Comparison of ENCODE assay signal across 8 cellular contexts in the genomic region with DNA sequence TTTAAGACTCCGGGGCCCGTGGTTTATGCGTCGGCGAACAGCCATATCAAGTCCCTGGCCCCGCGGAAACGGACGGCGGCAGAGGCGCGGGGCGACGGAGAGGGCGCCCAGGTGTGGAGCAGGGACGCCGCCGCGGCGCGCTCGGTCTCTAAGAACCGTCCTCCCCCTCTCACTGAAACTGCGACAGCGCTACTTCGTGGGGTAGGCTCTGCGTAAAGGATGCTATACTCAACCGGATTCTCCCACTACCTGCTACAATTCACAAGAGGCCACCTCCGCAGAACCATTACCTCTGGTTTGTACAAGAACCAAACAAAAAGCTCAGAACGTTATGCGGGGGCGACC. TPM values are rescaled to one million over a fixed set of nuclear protein-coding genes. Genes with fewer than 3 reads are reported as not detected.
A peak's percentile ranks its signal among the peaks of the same experiment; 100 is the strongest.
DNase-seq lines count a peak whose midpoint lies in the region; ATAC-seq and TF ChIP-seq lines count a peak whose summit lies in the region.

No MANE protein-coding gene starts in this region.

- ATAC-seq in GM19463 (IDR thresholded peaks at IDR 0.05; ENCODE audit: unreplicated experiment) (peak; percentile 40), HG03521 (IDR thresholded peaks at IDR 0.05; ENCODE audit: unreplicated experiment) (peak; percentile 35)
- peak; percentile 79 for ATAC-seq in stimulated activated effector memory CD8-positive, alpha-beta T cell treated with anti-CD3 and anti-CD28 coated beads, Interleukin-12 subunit alpha, Interleukin-12 subunit beta, amount 100 ng/mL, for 72 hours

- peaks cover under 1 to 11% (median 1%) of the 10 kb centered on the region in 4 donors for H3K36me3 ChIP-seq in liver (ENCODE audit: control insufficient read depth in 4 of 4, insufficient read depth in 3 of 4, low read depth in 1 of 4, low read length in 3 of 4)

- no peak for TF ChIP-seq CTCF in liver (IDR thresholded peaks at IDR 0.05; ENCODE audit: low read depth, low read length, missing input control)

- peak overlapping the region; percentile 96 for H3K4me3 Mint-ChIP-seq in stimulated activated effector memory CD8-positive, alpha-beta T cell treated with anti-CD3 and anti-CD28 coated beads, Interleukin-12 subunit alpha, Interleukin-12 subunit beta, amount 100 ng/mL, for 72 hours

- H3K27ac ChIP-seq in liver (ENCODE audit: low read depth in 1 of 2, low read length in 2 of 2): peak overlapping the region; percentile 78 to 88

- H3K27ac Mint-ChIP-seq in stimulated activated effector memory CD8-positive, alpha-beta T cell treated with anti-CD3 and anti-CD28 coated beads, Interleukin-12 subunit alpha, Interleukin-12 subunit beta, amount 100 ng/mL, for 72 hours: peak overlapping the region; percentile 89

- peak overlapping the region; percentile 66 to 91 (median 91) for H3K4me3 ChIP-seq in liver (ENCODE audit: low read depth in 1 of 3, low read length in 3 of 3)

- H3K9me3 ChIP-seq in liver (ENCODE audit: control insufficient read depth in 4 of 4, low read length in 3 of 4): no peaks in the 10 kb centered on the region

- H3K4me1 ChIP-seq in liver (ENCODE audit: control insufficient read depth in 4 of 4, insufficient read depth in 4 of 4, low read length in 3 of 4): peaks cover 0 to 7% (median 3%) of the 10 kb centered on the region in 4 donors

- no peak for TF ChIP-seq RAD21 in liver (IDR thresholded peaks at IDR 0.05)

- H3K9ac ChIP-seq in liver (ENCODE audit: low read depth in 1 of 2, low read length in 2 of 2): peak overlapping the region; percentile 10 to 45

- peaks cover 8% of the 10 kb centered on the region for H3K4me1 Mint-ChIP-seq in stimulated activated effector memory CD8-positive, alpha-beta T cell treated with anti-CD3 and anti-CD28 coated beads, Interleukin-12 subunit alpha, Interleukin-12 subunit beta, amount 100 ng/mL, for 72 hours

- H3K9me3 Mint-ChIP-seq in stimulated activated effector memory CD8-positive, alpha-beta T cell treated with anti-CD3 and anti-CD28 coated beads, Interleukin-12 subunit alpha, Interleukin-12 subunit beta, amount 100 ng/mL, for 72 hours: no peaks in the 10 kb centered on the region

- H3K27me3 ChIP-seq in liver (ENCODE audit: control insufficient read depth in 4 of 4, insufficient read depth in 4 of 4, low read length in 3 of 4): no peaks in the 10 kb centered on the region

- under 1% methylated on average over 32 of the region's 32 CpGs for WGBS in liver

- DNase-seq in DMS53 (lab: John Stamatoyannopoulos, UW) (peak; percentile 83), T-helper 22 cell (ENCODE audit: low read depth) (peak; percentile 13), cerebellar cortex (ENCODE audit: low spot score) (peak; percentile 59), GOT3 (lab: John Stamatoyannopoulos, UW) (no peak)
- no peak for DNase-seq in stimulated activated effector memory CD8-positive, alpha-beta T cell treated with anti-CD3 and anti-CD28 coated beads, Interleukin-12 subunit alpha, Interleukin-12 subunit beta, amount 100 ng/mL, for 72 hours (ENCODE audit: low spot score in 2 of 2)

- peaks cover 13% of the 10 kb centered on the region for H3K36me3 Mint-ChIP-seq in stimulated activated effector memory CD8-positive, alpha-beta T cell treated with anti-CD3 and anti-CD28 coated beads, Interleukin-12 subunit alpha, Interleukin-12 subunit beta, amount 100 ng/mL, for 72 hours

TF ChIP-seq in liver, 16 proteins besides CTCF, POLR2A, EP300 and RAD21:
- TF ChIP-seq TAF1 (conservative IDR thresholded peaks at IDR 0.05): no peak
- no peak for TF ChIP-seq RXRA (IDR thresholded peaks at IDR 0.05)
- no peak for TF ChIP-seq YY1 (IDR thresholded peaks at IDR 0.05)
- TF ChIP-seq, protein P1, sequence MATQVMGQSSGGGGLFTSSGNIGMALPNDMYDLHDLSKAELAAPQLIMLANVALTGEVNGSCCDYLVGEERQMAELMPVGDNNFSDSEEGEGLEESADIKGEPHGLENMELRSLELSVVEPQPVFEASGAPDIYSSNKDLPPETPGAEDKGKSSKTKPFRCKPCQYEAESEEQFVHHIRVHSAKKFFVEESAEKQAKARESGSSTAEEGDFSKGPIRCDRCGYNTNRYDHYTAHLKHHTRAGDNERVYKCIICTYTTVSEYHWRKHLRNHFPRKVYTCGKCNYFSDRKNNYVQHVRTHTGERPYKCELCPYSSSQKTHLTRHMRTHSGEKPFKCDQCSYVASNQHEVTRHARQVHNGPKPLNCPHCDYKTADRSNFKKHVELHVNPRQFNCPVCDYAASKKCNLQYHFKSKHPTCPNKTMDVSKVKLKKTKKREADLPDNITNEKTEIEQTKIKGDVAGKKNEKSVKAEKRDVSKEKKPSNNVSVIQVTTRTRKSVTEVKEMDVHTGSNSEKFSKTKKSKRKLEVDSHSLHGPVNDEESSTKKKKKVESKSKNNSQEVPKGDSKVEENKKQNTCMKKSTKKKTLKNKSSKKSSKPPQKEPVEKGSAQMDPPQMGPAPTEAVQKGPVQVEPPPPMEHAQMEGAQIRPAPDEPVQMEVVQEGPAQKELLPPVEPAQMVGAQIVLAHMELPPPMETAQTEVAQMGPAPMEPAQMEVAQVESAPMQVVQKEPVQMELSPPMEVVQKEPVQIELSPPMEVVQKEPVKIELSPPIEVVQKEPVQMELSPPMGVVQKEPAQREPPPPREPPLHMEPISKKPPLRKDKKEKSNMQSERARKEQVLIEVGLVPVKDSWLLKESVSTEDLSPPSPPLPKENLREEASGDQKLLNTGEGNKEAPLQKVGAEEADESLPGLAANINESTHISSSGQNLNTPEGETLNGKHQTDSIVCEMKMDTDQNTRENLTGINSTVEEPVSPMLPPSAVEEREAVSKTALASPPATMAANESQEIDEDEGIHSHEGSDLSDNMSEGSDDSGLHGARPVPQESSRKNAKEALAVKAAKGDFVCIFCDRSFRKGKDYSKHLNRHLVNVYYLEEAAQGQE (IDR thresholded peaks at IDR 0.05): no peak
- no peak for TF ChIP-seq HNF4G (IDR thresholded peaks at IDR 0.05)
- no peak for TF ChIP-seq MAX (IDR thresholded peaks at IDR 0.05)
- TF ChIP-seq ATF3 (IDR thresholded peaks at IDR 0.05): no peak
- no peak for TF ChIP-seq HNF4A (conservative IDR thresholded peaks at IDR 0.05)
- TF ChIP-seq JUND (IDR thresholded peaks at IDR 0.05): no peak
- no peak for TF ChIP-seq EGR1 (IDR thresholded peaks at IDR 0.05; ENCODE audit: low read depth in 2 of 2)
- no peak for TF ChIP-seq NR2F2 (IDR thresholded peaks at IDR 0.05)

RNA-seq across cellular contexts. Expression of gene MRNIP, which starts 0.4 kb away (rescaled TPM):
- total RNA-seq in liver: 10 to 100 TPM in 1 of 2 donors, 1 to 10 TPM in 1; 5.4 to 12.0 TPM
- polyA plus RNA-seq in liver: 1 to 10 TPM; 7.1 to 7.6 TPM

RNA-seq across cellular contexts. Expression of gene SQSTM1, which starts 37.5 kb away (rescaled TPM):
- total RNA-seq in liver: 100 to 1,000 TPM; 127 to 208 TPM
- 100 to 1,000 TPM; 303 to 330 TPM for polyA plus RNA-seq in liver

RNA-seq across cellular contexts. Expression of gene TBC1D9B, which starts 49.5 kb away (rescaled TPM):
- total RNA-seq in liver: 10 to 100 TPM; 23.1 to 55.4 TPM
- 10 to 100 TPM; 32.3 to 45.1 TPM for polyA plus RNA-seq in liver

RNA-seq across cellular contexts. Expression of gene MGAT4B, which starts 51.5 kb away (rescaled TPM):
- 100 to 1,000 TPM in 1 of 2 donors, 10 to 100 TPM in 1; 42.0 to 120 TPM for total RNA-seq in liver
- polyA plus RNA-seq in liver: 100 to 1,000 TPM in 1 of 2 donors, 10 to 100 TPM in 1; 47.8 to 156 TPM

Comparison
In these comparisons a context has a peak if more than half of its experiments do, and no peak if none do; other contexts are left out.
1. DNase-seq: peak in DMS53 (single experiment), T-helper 22 cell (single experiment) and cerebellar cortex (single experiment); none in stimulated activated effector memory CD8-positive, alpha-beta T cell treated with anti-CD3 and anti-CD28 coated beads, Interleukin-12 subunit alpha, Interleukin-12 subunit beta, amount 100 ng/mL, for 72 hours (0 of 2) and GOT3 (single experiment).
2. Peak in every context shown above with its lines, with median percentiles within 50 percentile points of each other: ATAC-seq.